In the genomic region with DNA sequence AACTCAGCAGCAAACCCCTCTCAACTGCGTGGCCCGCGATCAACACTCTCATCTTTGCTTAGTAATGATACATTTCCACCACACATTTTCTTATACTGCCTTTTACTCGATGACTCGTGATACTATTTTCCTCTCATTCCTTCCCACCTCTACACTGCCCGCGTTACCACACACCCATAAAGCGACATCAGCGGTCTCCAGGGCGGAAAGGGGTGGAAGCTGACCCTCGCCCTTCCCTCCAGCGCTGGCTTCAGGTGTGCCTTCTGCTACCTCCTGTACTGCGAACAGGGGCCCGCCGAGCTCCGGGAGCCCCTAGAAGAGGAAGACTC, we compare ENCODE assay signal across 15 cellular contexts. TPM values are rescaled to one million over a fixed set of nuclear protein-coding genes. Genes with fewer than 3 reads are reported as not detected.
DNase-seq lines count a peak whose midpoint lies in the region; ATAC-seq, FAIRE-seq and TF ChIP-seq lines count a peak whose summit lies in the region.
"Had no signal": no experiment of that assay in that cellular context is flagged by ENCODE, and none has a peak within 500 bp of the region (broad histone marks: within the 10 kb centered on the region; RNA-seq: fewer than 3 reads in every experiment).

No MANE protein-coding gene starts in this region.

- DNase-seq in heart left ventricle (no peak), left ventricle myocardium superior (no peak), keratinocyte (ENCODE audit: low read depth, low spot score) (no peak), RKO (ENCODE audit: low spot score) (no peak), Peyer's patch (no peak)
- no peak for DNase-seq in activated naive CD8-positive, alpha-beta T cell treated with anti-CD3 and anti-CD28 coated beads, Interleukin-2, amount 50 U/mL, for 24 hours
- DNase-seq: activated CD4-positive, alpha-beta T cell treated with anti-CD3 and anti-CD28 coated beads, Interleukin-2, amount 10 ng/mL, durations not matched to agents 24 days and 14 days; BE2C; small intestine; stimulated activated CD8-positive, alpha-beta memory T cell treated with anti-CD3 and anti-CD28 coated beads, Interleukin-4, amount 100 ng/mL, for 48 hours had no signal

- 3 to 5% (median 3%) methylated on average over 16 of the region's 16 CpGs for WGBS in heart left ventricle, 4 donors

- H3K9me3 Mint-ChIP-seq in activated naive CD8-positive, alpha-beta T cell treated with anti-CD3 and anti-CD28 coated beads, Interleukin-2, amount 50 U/mL, for 24 hours = no peaks in the 10 kb centered on the region
- H3K9me3 Mint-ChIP-seq: activated CD4-positive, alpha-beta T cell treated with anti-CD3 and anti-CD28 coated beads, Interleukin-2, amount 10 ng/mL, durations not matched to agents 24 days and 14 days had no signal

- no peak for TF ChIP-seq CTCF in heart left ventricle (IDR thresholded peaks at IDR 0.05)
- TF ChIP-seq CTCF in keratinocyte (optimal IDR thresholded peaks at IDR 0.05 in 1 of 3, IDR thresholded peaks at IDR 0.05 in 1 of 3, conservative IDR thresholded peaks at IDR 0.05 in 1 of 3; ENCODE audit: extremely low read depth in 1 of 3, insufficient read depth in 2 of 3, low read length in 3 of 3) = no peak
- no peak for TF ChIP-seq CTCF in Peyer's patch (IDR thresholded peaks at IDR 0.05)

- H3K4me3 ChIP-seq in heart left ventricle (peak overlapping the region in 9 of 12 donors; percentile 13 to 53 (median 45)), keratinocyte (ENCODE audit: control insufficient read depth in 2 of 3, extremely low read depth in 1 of 3, insufficient read depth in 2 of 3, low read depth in 1 of 3, low read length in 3 of 3) (peak overlapping the region; percentile 59 to 91 (median 67)), subcutaneous abdominal adipose tissue (ENCODE audit: low read depth in 1 of 5, low read length in 5 of 5) (peak overlapping the region in 3 of 5 donors; percentile 57 to 63 (median 59)), Peyer's patch (peak overlapping the region in 1 of 4 donors; percentile 39)

- no peak for FAIRE-seq in keratinocyte (lab: Jason Lieb, UNC)
- FAIRE-seq: small intestine had no signal

- peak overlapping the region; percentile 0 for H3K4me3 Mint-ChIP-seq in activated naive CD8-positive, alpha-beta T cell treated with anti-CD3 and anti-CD28 coated beads, Interleukin-2, amount 50 U/mL, for 24 hours
- H3K4me3 Mint-ChIP-seq: activated CD4-positive, alpha-beta T cell treated with anti-CD3 and anti-CD28 coated beads, Interleukin-2, amount 10 ng/mL, durations not matched to agents 24 days and 14 days; activated naive CD8-positive, alpha-beta T cell had no signal

- H3K27me3 ChIP-seq in heart left ventricle = peaks cover 24 to 59% (median 40%) of the 10 kb centered on the region in 9 donors
- H3K27me3 ChIP-seq in keratinocyte (ENCODE audit: control insufficient read depth, extremely low read depth, insufficient read depth, low read length) = peaks cover 21% of the 10 kb centered on the region
- H3K27me3 ChIP-seq in subcutaneous abdominal adipose tissue (ENCODE audit: control insufficient read depth in 5 of 5, insufficient read depth in 4 of 5, low read length in 5 of 5) = peaks cover 7 to 26% (median 18%) of the 10 kb centered on the region in 5 donors
- H3K27me3 ChIP-seq in Peyer's patch = no peaks in the 10 kb centered on the region

- H3K4me1 ChIP-seq in heart left ventricle = peaks cover 0 to 29% (median 5%) of the 10 kb centered on the region in 12 donors
- peaks cover 6% of the 10 kb centered on the region for H3K4me1 ChIP-seq in keratinocyte (ENCODE audit: control insufficient read depth, extremely low read depth, insufficient read depth, low read length)
- peaks cover 0 to 23% (median 19%) of the 10 kb centered on the region in 5 donors for H3K4me1 ChIP-seq in subcutaneous abdominal adipose tissue (ENCODE audit: control insufficient read depth in 5 of 5, insufficient read depth in 5 of 5, low read length in 5 of 5)
- no peaks in the 10 kb centered on the region for H3K4me1 ChIP-seq in Peyer's patch
- H3K4me1 ChIP-seq: BE2C had no signal

- H3K27ac ChIP-seq in heart left ventricle = no peak overlapping the region
- peak overlapping the region; percentile 31 for H3K27ac ChIP-seq in keratinocyte (ENCODE audit: control insufficient read depth, insufficient read depth, low read length)
- no peak overlapping the region for H3K27ac ChIP-seq in subcutaneous abdominal adipose tissue (ENCODE audit: low read depth, low read length)
- H3K27ac ChIP-seq in Peyer's patch = no peak overlapping the region

- peak overlapping the region; percentile 69 for H3K9ac ChIP-seq in keratinocyte (ENCODE audit: control insufficient read depth, extremely low read depth, insufficient read depth, low read length)
- H3K9ac ChIP-seq in subcutaneous abdominal adipose tissue (ENCODE audit: low read length in 5 of 5) = no peak overlapping the region

- H3K36me3 Mint-ChIP-seq in activated naive CD8-positive, alpha-beta T cell treated with anti-CD3 and anti-CD28 coated beads, Interleukin-2, amount 50 U/mL, for 24 hours (ENCODE audit: low read depth) = peaks cover 5% of the 10 kb centered on the region
- H3K36me3 Mint-ChIP-seq: activated naive CD8-positive, alpha-beta T cell had no signal

- no peak for ATAC-seq in heart left ventricle
- no peak for ATAC-seq in left ventricle myocardium superior
- ATAC-seq in activated naive CD8-positive, alpha-beta T cell treated with anti-CD3 and anti-CD28 coated beads, Interleukin-2, amount 50 U/mL, for 24 hours = no peak
- no peak for ATAC-seq in GM19463 (IDR thresholded peaks at IDR 0.05; ENCODE audit: unreplicated experiment)

- H3K27me3 Mint-ChIP-seq in activated naive CD8-positive, alpha-beta T cell treated with anti-CD3 and anti-CD28 coated beads, Interleukin-2, amount 50 U/mL, for 24 hours = peaks cover 36% of the 10 kb centered on the region

- H3K36me3 ChIP-seq in heart left ventricle (no peaks in the 10 kb centered on the region), keratinocyte (ENCODE audit: control insufficient read depth in 2 of 2, extremely low read depth in 1 of 2, insufficient read depth in 2 of 2, low read length in 2 of 2) (no peaks in the 10 kb centered on the region), subcutaneous abdominal adipose tissue (ENCODE audit: control insufficient read depth in 5 of 5, insufficient read depth in 5 of 5, low read length in 5 of 5) (no peaks in the 10 kb centered on the region), Peyer's patch (no peaks in the 10 kb centered on the region)
- H3K36me3 ChIP-seq: BE2C had no signal

- TF ChIP-seq POLR2A in heart left ventricle (IDR thresholded peaks at IDR 0.05) = no peak
- no peak for TF ChIP-seq POLR2A in Peyer's patch (IDR thresholded peaks at IDR 0.05)

- H4K20me1 ChIP-seq in keratinocyte (ENCODE audit: control insufficient read depth, extremely low read depth, insufficient read depth, low read length) = no peaks in the 10 kb centered on the region

- peaks cover 3% of the 10 kb centered on the region for H3K4me1 Mint-ChIP-seq in activated naive CD8-positive, alpha-beta T cell treated with anti-CD3 and anti-CD28 coated beads, Interleukin-2, amount 50 U/mL, for 24 hours
- H3K4me1 Mint-ChIP-seq: activated CD4-positive, alpha-beta T cell treated with anti-CD3 and anti-CD28 coated beads, Interleukin-2, amount 10 ng/mL, durations not matched to agents 24 days and 14 days had no signal

- peaks cover 19% of the 10 kb centered on the region for H3K79me2 ChIP-seq in keratinocyte (ENCODE audit: control insufficient read depth, insufficient read depth, low read length)

- H3K4me2 ChIP-seq in keratinocyte (ENCODE audit: control insufficient read depth, extremely low read depth, insufficient read depth, low read depth, low read length) = peak overlapping the region; percentile 84

- intact Hi-C loops in heart left ventricle (cut with DNase I) = no loop called here
- intact Hi-C loops in left ventricle myocardium superior (cut with micrococcal nuclease) = no loop called here

- peak overlapping the region; percentile 79 for H2AFZ ChIP-seq in keratinocyte (ENCODE audit: control insufficient read depth, low read length)

- no peaks in the 10 kb centered on the region for H3K9me1 ChIP-seq in keratinocyte (ENCODE audit: control insufficient read depth, extremely low read depth, insufficient read depth, low read length)

- H3K27ac Mint-ChIP-seq in activated naive CD8-positive, alpha-beta T cell treated with anti-CD3 and anti-CD28 coated beads, Interleukin-2, amount 50 U/mL, for 24 hours = no peak overlapping the region
- H3K27ac Mint-ChIP-seq: activated CD4-positive, alpha-beta T cell treated with anti-CD3 and anti-CD28 coated beads, Interleukin-2, amount 10 ng/mL, durations not matched to agents 24 days and 14 days; activated naive CD8-positive, alpha-beta T cell had no signal

- H3K9me3 ChIP-seq in heart left ventricle (no peaks in the 10 kb centered on the region), keratinocyte (ENCODE audit: control insufficient read depth, low read depth, low read length) (no peaks in the 10 kb centered on the region), subcutaneous abdominal adipose tissue (ENCODE audit: control insufficient read depth in 5 of 5, low read length in 5 of 5) (no peaks in the 10 kb centered on the region), Peyer's patch (no peaks in the 10 kb centered on the region)
- H3K9me3 ChIP-seq: BE2C had no signal

- dilution Hi-C loops in keratinocyte (cut with MboI; ENCODE audit: extremely low pct_ligation_motif_present, low sequenced_read_pairs) = no loop called here

RNA-seq across cellular contexts. Expression of a gene that starts 1.3 kb away (rescaled TPM):
- total RNA-seq in heart left ventricle (1 to 10 TPM in 1 of 9 donors, under 1 TPM in 4, not detected in 4; 0.09 to 2.0 (median 0.39) TPM), left ventricle myocardium superior (not detected), Peyer's patch (not detected)
- polyA plus RNA-seq in heart left ventricle (under 1 TPM in 1 of 2 donors, not detected in 1; 0.39 TPM), keratinocyte (16.3 to 23.4 TPM (median 19.2 TPM) in 3 replicates)
- 2.5 TPM for polyA plus RNA-seq in keratinocyte (2011; ENCODE audit: low read depth)
- 17.6 and 20.0 TPM in 2 replicates for polyA plus RNA-seq in keratinocyte (2011; cell fraction: cytosol; rRNA removed)
- polyA plus RNA-seq in keratinocyte (2011; cell fraction: nucleus; rRNA removed) = 20.6 and 21.5 TPM in 2 replicates
- polyA plus RNA-seq in keratinocyte (2012; ENCODE audit: low replicate concordance) = 2.0 and 19.9 TPM in 2 replicates
- 8.5 to 33.8 TPM (median 26.2 TPM) in 3 replicates for polyA minus RNA-seq in keratinocyte
- 19.6 TPM for polyA minus RNA-seq in keratinocyte (2011; cell fraction: cytosol; rRNA and poly(A)+ RNA removed)
- 59.7 and 70.4 TPM in 2 replicates for polyA minus RNA-seq in keratinocyte (2011; cell fraction: nucleus; rRNA and poly(A)+ RNA removed)
- total RNA-seq: activated CD4-positive, alpha-beta T cell treated with anti-CD3 and anti-CD28 coated beads, Interleukin-2, amount 10 ng/mL, durations not matched to agents 24 days and 14 days; liver had no signal
- polyA plus RNA-seq: esophagus, liver had no signal
